Comparison of ENCODE assay signal across 8 cellular contexts in genomic region chr4:140153744-140154571, GRCh38. TPM values are rescaled to one million over a fixed set of nuclear protein-coding genes. Genes with fewer than 3 reads are reported as not detected.
DNase-seq lines count a peak whose midpoint lies in the region; ATAC-seq and TF ChIP-seq lines count a peak whose summit lies in the region.

Gene MAML3 (minus strand): TSS chr4:140154184. CDS start chr4:140153327, 857 bp downstream.

- peak within 1 kb of the TSS; percentile 83 for H3K4me2 ChIP-seq in Karpas-422 (ENCODE audit: low read depth, low read length, poor library complexity, severe bottlenecking)

- no peaks in the 10 kb centered on the region for H3K36me3 Mint-ChIP-seq in activated T-cell treated with anti-CD3 and anti-CD28 coated beads, Interleukin-2, amount 50 U/mL, for 4 hours (ENCODE audit: insufficient read depth)

- H3K27me3 Mint-ChIP-seq in activated T-cell treated with anti-CD3 and anti-CD28 coated beads, Interleukin-2, amount 50 U/mL, for 4 hours (ENCODE audit: low read depth) = peaks cover 6% of the 10 kb centered on the region

- ATAC-seq in GM21528 (IDR thresholded peaks at IDR 0.05; ENCODE audit: low FRiP score, unreplicated experiment) = peak; percentile 42
- peak; percentile 22 to 24 for ATAC-seq in activated T-cell treated with anti-CD3 and anti-CD28 coated beads, Interleukin-2, amount 50 U/mL, for 4 hours

- H3K27me3 ChIP-seq in BJ (ENCODE audit: control insufficient read depth, insufficient read depth, low read length) (no peaks in the 10 kb centered on the region), Karpas-422 (ENCODE audit: low read length) (no peaks in the 10 kb centered on the region), esophagus (ENCODE audit: control insufficient read depth in 1 of 2, insufficient read depth in 2 of 2, low read length in 2 of 2) (no peaks in the 10 kb centered on the region), mucosa of rectum (ENCODE audit: control insufficient read depth in 2 of 2, insufficient read depth in 2 of 2, low read length in 2 of 2) (no peaks in the 10 kb centered on the region)

- H3K36me3 ChIP-seq in BJ (ENCODE audit: control insufficient read depth, insufficient read depth, low read length) = no peaks in the 10 kb centered on the region
- H3K36me3 ChIP-seq in Karpas-422 (ENCODE audit: insufficient read depth, low read length) = no peaks in the 10 kb centered on the region
- H3K36me3 ChIP-seq in esophagus (ENCODE audit: control insufficient read depth in 2 of 2, insufficient read depth in 2 of 2, low read length in 1 of 2) = no peaks in the 10 kb centered on the region
- no peaks in the 10 kb centered on the region for H3K36me3 ChIP-seq in mucosa of rectum (ENCODE audit: control insufficient read depth in 2 of 2, insufficient read depth in 2 of 2, low read length in 2 of 2)

- 1% methylated on average over 63 to 78 of the region's 78 CpGs for WGBS in esophagus, 2 donors

- POLR2A ChIA-PET in BJ (lab: Charles Lee) = interaction anchor here (0.7 kb wide), 1 partner anchor 697 kb away, joined by 3 read pairs; no protein-coding TSS in a partner anchor

- peak within 1 kb of the TSS; percentile 87 for H3K4me3 Mint-ChIP-seq in activated T-cell treated with anti-CD3 and anti-CD28 coated beads, Interleukin-2, amount 50 U/mL, for 4 hours

- H4K20me1 ChIP-seq in Karpas-422 (ENCODE audit: insufficient read depth, low read depth, low read length) = peaks cover 6% of the 10 kb centered on the region; the same call in 1 of the 2 replicates

- H3K4me1 ChIP-seq in Karpas-422 (ENCODE audit: low read length) = peaks cover 67% of the 10 kb centered on the region
- no peaks in the 10 kb centered on the region for H3K4me1 ChIP-seq in esophagus (ENCODE audit: control insufficient read depth in 2 of 2, insufficient read depth in 2 of 2, low read length in 1 of 2)
- peaks cover 19 to 28% of the 10 kb centered on the region in 2 donors for H3K4me1 ChIP-seq in mucosa of rectum (ENCODE audit: control insufficient read depth in 2 of 2, insufficient read depth in 2 of 2, low read length in 2 of 2)

- H3K9ac ChIP-seq in Karpas-422 (ENCODE audit: low read length) = peak within 1 kb of the TSS; percentile 89
- peak within 1 kb of the TSS; percentile 83 to 96 for H3K9ac ChIP-seq in mucosa of rectum (ENCODE audit: low read depth in 1 of 2, low read length in 2 of 2)

- peaks cover 44% of the 10 kb centered on the region for H3K4me1 Mint-ChIP-seq in activated T-cell treated with anti-CD3 and anti-CD28 coated beads, Interleukin-2, amount 50 U/mL, for 4 hours (ENCODE audit: low read depth)

- H3K9me3 ChIP-seq in Karpas-422 (ENCODE audit: low read length) (no peaks in the 10 kb centered on the region), esophagus (ENCODE audit: control insufficient read depth in 2 of 2, insufficient read depth in 1 of 2, low read depth in 1 of 2, low read length in 1 of 2) (no peaks in the 10 kb centered on the region), mucosa of rectum (ENCODE audit: control insufficient read depth in 2 of 2, low read length in 2 of 2) (no peaks in the 10 kb centered on the region)

- no peaks in the 10 kb centered on the region for H3K9me2 ChIP-seq in Karpas-422 (replicated peaks; ENCODE audit: insufficient read depth, low read length)

- DNase-seq in BJ (ENCODE audit: low read depth) (no peak), Karpas-422 (peak; percentile 97)
- peak; percentile 79 for DNase-seq in activated T-cell treated with anti-CD3 and anti-CD28 coated beads, Interleukin-2, amount 50 U/mL, for 4 hours
- peak; percentile 69 to 75 for DNase-seq in stimulated activated CD8-positive, alpha-beta memory T cell treated with anti-CD3 and anti-CD28 coated beads, Interleukin-2, amount 100 ng/mL, for 48 hours (ENCODE audit: low read depth in 2 of 2)

- H3K4me3 ChIP-seq in BJ (ENCODE audit: low read depth, low read length) (peak within 1 kb of the TSS; percentile 66), Karpas-422 (ENCODE audit: low read length) (peak within 1 kb of the TSS; percentile 80), esophagus (ENCODE audit: low read depth in 1 of 2, low read length in 2 of 2) (peak within 1 kb of the TSS; percentile 78 to 85), mucosa of rectum (ENCODE audit: low read length in 2 of 2) (peak within 1 kb of the TSS; percentile 89 to 90)

- no peaks in the 10 kb centered on the region for H3K9me3 Mint-ChIP-seq in activated T-cell treated with anti-CD3 and anti-CD28 coated beads, Interleukin-2, amount 50 U/mL, for 4 hours

- TF ChIP-seq CTCF in BJ (IDR thresholded peaks at IDR 0.05; ENCODE audit: insufficient read depth, low read depth, low read length) = no peak

- H3K27ac ChIP-seq in Karpas-422 (ENCODE audit: low read length) (peak within 1 kb of the TSS; percentile 97), esophagus (ENCODE audit: low read depth in 2 of 2, low read length in 1 of 2) (peak within 1 kb of the TSS; percentile 99), mucosa of rectum (ENCODE audit: low read depth in 2 of 2, low read length in 2 of 2) (peak within 1 kb of the TSS; percentile 91 to 97)

- peaks cover 16% of the 10 kb centered on the region for H3K79me2 ChIP-seq in Karpas-422 (ENCODE audit: low read length)

- H2AFZ ChIP-seq in Karpas-422 (ENCODE audit: low read length) = peak within 1 kb of the TSS; percentile 80

- CTCF ChIA-PET in BJ (lab: Yijun Ruan, JAX) = interaction anchor here (0.7 to 2.9 kb wide), 5 partner anchors 93 to 102 kb away, joined by 3 to 10 read pairs (median 3); no protein-coding TSS in a partner anchor

TF ChIP-seq in PFSK-1, 5 proteins besides CTCF, POLR2A, EP300 and RAD21:
- TF ChIP-seq TAF1 (IDR thresholded peaks at IDR 0.05; ENCODE audit: borderline replicate concordance, insufficient read depth, low read length) = peak; percentile 93
- TF ChIP-seq POLR2AphosphoS5 (IDR thresholded peaks at IDR 0.05; ENCODE audit: low read depth, low read length) = peak; percentile 75
- TF ChIP-seq SIN3A (IDR thresholded peaks at IDR 0.05; ENCODE audit: borderline replicate concordance, insufficient read depth, low read length) = peak; percentile 90
- peak in 1 of 2 experiments; percentile 44; a peak in 1 of 4 replicates for TF ChIP-seq REST (IDR thresholded peaks at IDR 0.05; ENCODE audit: insufficient read depth in 1 of 2, low read depth in 2 of 2, low read length in 2 of 2)
- peak; percentile 100 for TF ChIP-seq FOXP2 (optimal IDR thresholded peaks at IDR 0.05; ENCODE audit: borderline replicate concordance, extremely low read depth, extremely low read length, insufficient read depth)
TF ChIP-seq in PFSK-1: peak in this region for 5.

RNA-seq across cellular contexts. Expression of gene MAML3, which starts in this region (rescaled TPM):
- polyA plus RNA-seq in BJ (2011; rRNA removed) (1.6 and 1.9 TPM in 2 replicates), esophagus (1 to 10 TPM; 3.7 to 3.8 TPM)
- polyA minus RNA-seq in BJ (2011; rRNA and poly(A)+ RNA removed) = 2.1 and 4.5 TPM in 2 replicates
- 20.0 and 20.8 TPM in 2 replicates for total RNA-seq in Karpas-422 (2014; rRNA removed; shearing (Covaris generic); ENCODE audit: low replicate concordance)
- 6.5 TPM for polyA plus RNA-seq in PFSK-1 (2012; ENCODE audit: insufficient read length, low read depth)
- total RNA-seq in activated T-cell treated with anti-CD3 and anti-CD28 coated beads, Interleukin-2, amount 50 U/mL, for 4 hours = 1 to 10 TPM in 1 of 3 donors, under 1 TPM in 2; 0.60 to 1.0 (median 0.73) TPM

Comparison
In these comparisons a context has a peak if more than half of its experiments do, and no peak if none do; other contexts are left out.
1. RNA of gene MAML3 (total RNA-seq): 20.0 to 20.8 TPM in Karpas-422; 0.60 to 1.0 TPM in activated T-cell treated with anti-CD3 and anti-CD28 coated beads, Interleukin-2, amount 50 U/mL, for 4 hours; every median in the first group is over 10 times any median in the second.
2. Peak in every context shown above with its lines, with median percentiles within 50 percentile points of each other: H3K4me3 ChIP-seq and H3K27ac ChIP-seq.